In genomic region chr18:47284691-47285370, GRCh38 we compare ENCODE assay signal across 1 cellular context.
TF ChIP-seq lines count a peak whose summit lies in the region.

No MANE protein-coding gene starts in this region.

TF ChIP-seq in SK-N-SH treated with all-trans-retinoic acid at 6 μM for 48 hours, 23 proteins besides CTCF, POLR2A, EP300 and RAD21 (continued from another document):
- TF ChIP-seq ZNF70 (CRISPR knock-in tag; IDR thresholded peaks at IDR 0.05) (no peak), CSDC2 (CRISPR knock-in tag; IDR thresholded peaks at IDR 0.05) (no peak)
